ENCODE assay signal across 11 cellular contexts in genomic region chr9:104923740-104924139, GRCh38. TPM values are rescaled to one million over a fixed set of nuclear protein-coding genes. Genes with fewer than 3 reads are reported as not detected.
DNase-seq lines count a peak whose midpoint lies in the region; ATAC-seq and TF ChIP-seq lines count a peak whose summit lies in the region.
"Had no signal": no experiment of that assay in that cellular context is flagged by ENCODE, and none has a peak within 500 bp of the region (broad histone marks: within the 10 kb centered on the region; RNA-seq: fewer than 3 reads in every experiment).

No MANE protein-coding gene starts in this region.

- intact Hi-C loops in posterior vena cava (cut with DNase I), result loop anchor here (10.0 kb wide), 3 partner anchors 59 to 491 kb away; no protein-coding TSS in a partner anchor

- peak overlapping the region; percentile 80 to 100 (median 94) for H3K4me3 ChIP-seq in BLaER1 treated with 17β-estradiol and CSF1 and Interleukin-3, amounts not matched to agents 10 nM and 100 nM
- no peak overlapping the region for H3K4me3 ChIP-seq in brain microvascular endothelial cell (ENCODE audit: low read depth, low read length)

- DNase-seq in brain microvascular endothelial cell (no peak), posterior vena cava (ENCODE audit: low spot score) (no peak), SIG-M5 treated with dmso at 0.1 percent for 504 hours (lab: John Stamatoyannopoulos, UW; ENCODE audit: unreplicated experiment) (no peak), COR-L47 (lab: John Stamatoyannopoulos, UW) (no peak)
- no peak for DNase-seq in stimulated activated CD4-positive, alpha-beta T cell treated with anti-CD3 and anti-CD28 coated beads, Interleukin-12 subunit alpha, Interleukin-12 subunit beta, amount 100 ng/mL, for 4 hours
- DNase-seq: activated CD4-positive, alpha-beta T cell treated with anti-CD3 and anti-CD28 coated beads for 4 hours; stimulated activated CD4-positive, alpha-beta T cell treated with anti-CD3 and anti-CD28 coated beads, Interleukin-2, amount 100 ng/mL, for 24 hours had no signal

- TF ChIP-seq CTCF in brain microvascular endothelial cell (IDR thresholded peaks at IDR 0.05; ENCODE audit: low read depth, low read length, missing control alignments), result no peak

- in situ Hi-C loops in brain microvascular endothelial cell (cut with HindIII; ENCODE audit: low pct_ligation_motif_present, low sequenced_read_pairs), result no loop called here

- peaks cover 34 to 92% (median 80%) of the 10 kb centered on the region in 11 experiments for H4K20me1 ChIP-seq in BLaER1 treated with 17β-estradiol and CSF1 and Interleukin-3, amounts not matched to agents 10 nM and 100 nM

- ATAC-seq in GM19467 (IDR thresholded peaks at IDR 0.05; ENCODE audit: unreplicated experiment), result peak; percentile 68
- ATAC-seq in HG03103 (IDR thresholded peaks at IDR 0.05; ENCODE audit: low read depth, unreplicated experiment), result peak; percentile 80
- ATAC-seq: Panc1 had no signal

- H3K4me2 ChIP-seq in BLaER1 treated with 17β-estradiol and CSF1 and Interleukin-3, amounts not matched to agents 10 nM and 100 nM, result peak overlapping the region; percentile 82 to 100 (median 93)

- no peaks in the 10 kb centered on the region for H3K27me3 ChIP-seq in BLaER1 treated with 17β-estradiol and CSF1 and Interleukin-3, amounts not matched to agents 10 nM and 100 nM
- H3K27me3 ChIP-seq in brain microvascular endothelial cell (replicated peaks), result no peaks in the 10 kb centered on the region

- H3K9ac ChIP-seq in BLaER1 treated with 17β-estradiol and CSF1 and Interleukin-3, amounts not matched to agents 10 nM and 100 nM, result peak overlapping the region; percentile 94 to 100 (median 99)

- H3K9me3 ChIP-seq in BLaER1 treated with 17β-estradiol and CSF1 and Interleukin-3, amounts not matched to agents 10 nM and 100 nM (replicated peaks in 1 of 11), result no peaks in the 10 kb centered on the region; a peak in 2 of 22 replicates

- peaks cover 11 to 85% (median 48%) of the 10 kb centered on the region in 11 experiments; a peak in 20 of 22 replicates for H3K36me3 ChIP-seq in BLaER1 treated with 17β-estradiol and CSF1 and Interleukin-3, amounts not matched to agents 10 nM and 100 nM
- peaks cover 6% of the 10 kb centered on the region for H3K36me3 ChIP-seq in brain microvascular endothelial cell (replicated peaks)

- H3K27ac ChIP-seq in BLaER1 treated with 17β-estradiol and CSF1 and Interleukin-3, amounts not matched to agents 10 nM and 100 nM, result peak overlapping the region; percentile 3 to 100 (median 98); a peak in 21 of 22 replicates
- peak overlapping the region; percentile 65 for H3K27ac ChIP-seq in brain microvascular endothelial cell

- H3K4me1 ChIP-seq in BLaER1 treated with 17β-estradiol and CSF1 and Interleukin-3, amounts not matched to agents 10 nM and 100 nM, result peaks cover 55 to 78% (median 73%) of the 10 kb centered on the region in 10 experiments

RNA-seq across cellular contexts. Expression of gene ABCA1, which starts 4.2 kb away (rescaled TPM):
- total RNA-seq in posterior vena cava, result 10 to 100 TPM; 23.5 to 32.9 TPM
